ENCODE assay signal across 8 cellular contexts in genomic region chr1:24635195-24635843, GRCh38. TPM values are rescaled to one million over a fixed set of nuclear protein-coding genes. Genes with fewer than 3 reads are reported as not detected.
DNase-seq lines count a peak whose midpoint lies in the region; ATAC-seq lines count a peak whose summit lies in the region.

No MANE protein-coding gene starts in this region.

- peaks cover 28% of the 10 kb centered on the region for H3K27me3 Mint-ChIP-seq in CD4-positive, CD25-positive, alpha-beta regulatory T cell

- peaks cover 4% of the 10 kb centered on the region for H3K27me3 ChIP-seq in CD4-positive, CD25-positive, alpha-beta regulatory T cell (ENCODE audit: control insufficient read depth, insufficient read depth, low read length)
- H3K27me3 ChIP-seq in right cardiac atrium (ENCODE audit: control insufficient read depth, insufficient read depth) = no peaks in the 10 kb centered on the region

- H3K9me3 Mint-ChIP-seq in CD4-positive, CD25-positive, alpha-beta regulatory T cell = no peaks in the 10 kb centered on the region

- H3K9me3 ChIP-seq in CD4-positive, CD25-positive, alpha-beta regulatory T cell (ENCODE audit: control insufficient read depth in 2 of 2, low read length in 2 of 2) = no peaks in the 10 kb centered on the region
- no peaks in the 10 kb centered on the region for H3K9me3 ChIP-seq in right cardiac atrium (ENCODE audit: control insufficient read depth, low read length)

- no peaks in the 10 kb centered on the region for H3K4me1 ChIP-seq in CD4-positive, CD25-positive, alpha-beta regulatory T cell (ENCODE audit: control insufficient read depth, insufficient read depth, low read length, poor library complexity, severe bottlenecking)
- H3K4me1 ChIP-seq in right cardiac atrium (ENCODE audit: control insufficient read depth, insufficient read depth, low read length) = no peaks in the 10 kb centered on the region

- peak; percentile 77 to 81 for ATAC-seq in CD4-positive, CD25-positive, alpha-beta regulatory T cell (ENCODE audit: low read depth in 2 of 2)
- ATAC-seq in right cardiac atrium (peak; percentile 71 to 80), HG03095 (IDR thresholded peaks at IDR 0.05; ENCODE audit: unreplicated experiment) (no peak), HG03432 (IDR thresholded peaks at IDR 0.05; ENCODE audit: unreplicated experiment) (no peak)

- H3K27ac ChIP-seq in CD4-positive, CD25-positive, alpha-beta regulatory T cell (ENCODE audit: insufficient read depth, low read length, poor library complexity, severe bottlenecking) = no peak overlapping the region
- H3K27ac ChIP-seq in right cardiac atrium (ENCODE audit: low read length) = no peak overlapping the region

- H3K4me3 Mint-ChIP-seq in CD4-positive, CD25-positive, alpha-beta regulatory T cell = no peak overlapping the region

- WGBS in right cardiac atrium = 15% methylated on average over 4 of the region's 4 CpGs

- intact Hi-C loops in right cardiac atrium (cut with DNase I) = loop anchor here in 3 of 4 donors (5.0 to 10.0 kb wide), 5 partner anchors 81 to 438 kb away; partner anchors contain the start of gene NCMAP (in 1 of the 3)

- no peaks in the 10 kb centered on the region for H3K36me3 Mint-ChIP-seq in CD4-positive, CD25-positive, alpha-beta regulatory T cell

- DNase-seq in CD4-positive, CD25-positive, alpha-beta regulatory T cell = peak in 2 of 3 donors; percentile 67 to 77
- DNase-seq in HCEC 1CT (peak; percentile 77), NCI-H460 (ENCODE audit: extremely low read depth, low read depth) (peak; percentile 65), amniotic epithelial cell (ENCODE audit: low read depth) (peak; percentile 82), right cardiac atrium (no peak), smooth muscle cell of the brain vasculature (ENCODE audit: low read depth, low spot score) (peak; percentile 32)

- H3K4me3 ChIP-seq in CD4-positive, CD25-positive, alpha-beta regulatory T cell (ENCODE audit: low read depth, low read length) = no peak overlapping the region
- no peak overlapping the region for H3K4me3 ChIP-seq in right cardiac atrium (ENCODE audit: low read length)

- peaks cover 4 to 8% (median 6%) of the 10 kb centered on the region in 4 donors for H3K4me1 Mint-ChIP-seq in CD4-positive, CD25-positive, alpha-beta regulatory T cell

- H3K27ac Mint-ChIP-seq in CD4-positive, CD25-positive, alpha-beta regulatory T cell = peak overlapping the region in 1 of 3 donors; percentile 24

- no peaks in the 10 kb centered on the region for H3K36me3 ChIP-seq in CD4-positive, CD25-positive, alpha-beta regulatory T cell (ENCODE audit: control insufficient read depth, insufficient read depth, low read length)

RNA-seq across cellular contexts. Expression of gene SRRM1, which starts 7.8 kb away (rescaled TPM):
- 284 TPM for total RNA-seq in CD4-positive, CD25-positive, alpha-beta regulatory T cell
- polyA plus RNA-seq in CD4-positive, CD25-positive, alpha-beta regulatory T cell = 100 to 1,000 TPM in 1 of 4 donors, 10 to 100 TPM in 3; 85.5 to 120 (median 91.6) TPM
- total RNA-seq in NCI-H460 (2014; rRNA removed; shearing (Covaris generic)) = 50.4 and 50.9 TPM in 2 replicates
- 60.2 and 83.8 TPM in 2 replicates for polyA plus RNA-seq in NCI-H460 (2014; cell fraction: nucleus; rRNA removed)
- 10 to 100 TPM; 71.8 to 91.7 (median 79.3) TPM for total RNA-seq in right cardiac atrium
- 41.2 TPM for polyA plus RNA-seq in right cardiac atrium

Comparison
In these comparisons a context has a peak if more than half of its experiments do, and no peak if none do; other contexts are left out.
1. ATAC-seq: peak in CD4-positive, CD25-positive, alpha-beta regulatory T cell (2 of 2) and right cardiac atrium (2 of 2); none in HG03095 (single experiment) and HG03432 (single experiment).
2. DNase-seq: peak in CD4-positive, CD25-positive, alpha-beta regulatory T cell (2 of 3), HCEC 1CT (single experiment), NCI-H460 (single experiment), amniotic epithelial cell (single experiment) and smooth muscle cell of the brain vasculature (single experiment); none in right cardiac atrium (0 of 3).